ENCODE assay signal across 22 cellular contexts in the genomic region with DNA sequence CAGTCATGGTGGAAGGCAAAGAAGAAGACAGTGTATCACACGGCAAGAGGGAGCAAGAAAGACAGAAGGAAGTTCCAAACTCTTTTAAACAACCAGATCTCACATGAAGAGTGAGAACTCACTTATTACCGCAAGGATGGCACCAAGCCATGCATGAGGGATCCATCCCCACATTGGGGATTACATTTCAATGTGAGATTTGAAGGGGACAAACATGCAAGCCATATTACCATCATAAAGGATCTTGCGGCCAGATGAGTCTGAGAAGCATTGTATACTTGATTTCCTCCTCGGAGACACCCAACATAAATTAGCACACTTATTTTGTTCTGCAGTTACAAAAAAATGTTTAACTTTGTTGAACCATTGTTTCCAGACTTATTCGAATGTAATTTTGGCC.
"Had no signal": no experiment of that assay in that cellular context is flagged by ENCODE, and none has a peak within 500 bp of the region (broad histone marks: within the 10 kb centered on the region; RNA-seq: fewer than 3 reads in every experiment).

No MANE protein-coding gene starts in this region.

- DNase-seq: IMR-90, Kasumi-1, MM.1S, NCI-H1092 treated with DMSO at 0.1 percent for 48 hours, NCI-H1436, NCI-H187, NCI-H2029, NCI-H2081 treated with DMSO at 0.1 percent for 48 hours, NCI-H226, NCI-H446, NCI-H510A, NCI-H524 treated with DMSO at 0.1 percent for 48 hours, NCI-H69, NCI-H774, Right ventricle myocardium superior, RPMI8226, SIG-M5 had no signal

- H3K4me2 ChIP-seq: KMS-11 had no signal

- H3K9ac ChIP-seq: KMS-11 had no signal

- H3K27ac ChIP-seq: KMS-11, SJSA1, SK-N-MC had no signal

- H3K4me3 ChIP-seq: SJSA1, SK-N-MC had no signal

- H3K36me3 ChIP-seq: SJSA1 had no signal

- FAIRE-seq: HepG2, RCC 7860 had no signal

- ATAC-seq: HepG2 had no signal

- H3K27me3 ChIP-seq: SJSA1 had no signal

- H3K9me3 ChIP-seq: SJSA1 had no signal
